In genomic region chr6:118663993-118664985, GRCh38 we compare ENCODE assay signal across 7 cellular contexts. TPM values are rescaled to one million over a fixed set of nuclear protein-coding genes. Genes with fewer than 3 reads are reported as not detected.
A peak's percentile ranks its signal among the peaks of the same experiment; 100 is the strongest.
DNase-seq lines count a peak whose midpoint lies in the region; ATAC-seq and TF ChIP-seq lines count a peak whose summit lies in the region.

No MANE protein-coding gene starts in this region.

- peak; percentile 49 for ATAC-seq in GM18498 (IDR thresholded peaks at IDR 0.05; ENCODE audit: unreplicated experiment)
- ATAC-seq in HG02623 (IDR thresholded peaks at IDR 0.05; ENCODE audit: unreplicated experiment), result peak; percentile 36
- peak; percentile 65 for ATAC-seq in activated naive CD8-positive, alpha-beta T cell treated with anti-CD3 and anti-CD28 coated beads, Interleukin-2, amount 10 ng/mL, durations not matched to agents 7 days and 5 days (ENCODE audit: low read depth)
- peak in 2 of 4 donors; percentile 44 to 52 for ATAC-seq in psoas muscle
- no peak for ATAC-seq in HG03135 (IDR thresholded peaks at IDR 0.05; ENCODE audit: unreplicated experiment)

- peak overlapping the region; percentile 78 for H3K27ac ChIP-seq in psoas muscle

- H3K27me3 Mint-ChIP-seq in activated naive CD8-positive, alpha-beta T cell treated with anti-CD3 and anti-CD28 coated beads, Interleukin-2, amount 10 ng/mL, durations not matched to agents 7 days and 5 days, result no peaks in the 10 kb centered on the region

- peaks cover 39% of the 10 kb centered on the region for H3K4me1 ChIP-seq in psoas muscle

- no peaks in the 10 kb centered on the region for H3K36me3 ChIP-seq in psoas muscle (ENCODE audit: insufficient read depth in 1 of 2, low read depth in 1 of 2)

- no peaks in the 10 kb centered on the region for H3K9me3 Mint-ChIP-seq in activated naive CD8-positive, alpha-beta T cell treated with anti-CD3 and anti-CD28 coated beads, Interleukin-2, amount 10 ng/mL, durations not matched to agents 7 days and 5 days

- no peak for TF ChIP-seq CTCF in psoas muscle (IDR thresholded peaks at IDR 0.05)

- intact Hi-C loops in psoas muscle (cut with DNase I), result loop anchor here in 1 of 2 donors (5.0 kb wide), 1 partner anchor 43 kb away; no protein-coding TSS in a partner anchor

- peak overlapping the region; percentile 54 for H3K4me3 ChIP-seq in psoas muscle

- peak overlapping the region; percentile 87 for H3K4me3 Mint-ChIP-seq in activated naive CD8-positive, alpha-beta T cell treated with anti-CD3 and anti-CD28 coated beads, Interleukin-2, amount 10 ng/mL, durations not matched to agents 7 days and 5 days

- WGBS in psoas muscle, 3 donors, result 38 to 55% (median 41%) methylated on average over 10 of the region's 10 CpGs

- peaks cover 40% of the 10 kb centered on the region for H3K4me1 Mint-ChIP-seq in activated naive CD8-positive, alpha-beta T cell treated with anti-CD3 and anti-CD28 coated beads, Interleukin-2, amount 10 ng/mL, durations not matched to agents 7 days and 5 days

- POLR2A ChIA-PET in activated naive CD8-positive, alpha-beta T cell treated with anti-CD3 and anti-CD28 coated beads, Interleukin-2, amount 10 ng/mL, durations not matched to agents 7 days and 5 days (lab: Charles Lee), result interaction anchor here (0.6 to 1.8 kb wide), 3 partner anchors 13 to 272 kb away, joined by 3 to 6 read pairs (median 5); partner anchors contain the start of gene CEP85L

- H3K9me3 ChIP-seq in psoas muscle, result no peaks in the 10 kb centered on the region

- DNase-seq in activated naive CD8-positive, alpha-beta T cell treated with anti-CD3 and anti-CD28 coated beads, Interleukin-2, amount 10 ng/mL, durations not matched to agents 7 days and 5 days, result no peak
- DNase-seq in psoas muscle (no peak), NCI-H1092 treated with DMSO at 0.1 percent for 48 hours (lab: John Stamatoyannopoulos, UW) (no peak), GF-D8 (lab: John Stamatoyannopoulos, UW) (no peak)

- H3K27me3 ChIP-seq in psoas muscle (ENCODE audit: insufficient read depth in 3 of 3, low read length in 2 of 3), result no peaks in the 10 kb centered on the region

- peak overlapping the region; percentile 90 for H3K27ac Mint-ChIP-seq in activated naive CD8-positive, alpha-beta T cell treated with anti-CD3 and anti-CD28 coated beads, Interleukin-2, amount 10 ng/mL, durations not matched to agents 7 days and 5 days

- peaks cover 36% of the 10 kb centered on the region for H3K36me3 Mint-ChIP-seq in activated naive CD8-positive, alpha-beta T cell treated with anti-CD3 and anti-CD28 coated beads, Interleukin-2, amount 10 ng/mL, durations not matched to agents 7 days and 5 days

RNA-seq across cellular contexts. Expression of gene CEP85L, which starts 12.9 kb away (rescaled TPM):
- 10 to 100 TPM; 48.9 to 53.1 TPM for total RNA-seq in activated naive CD8-positive, alpha-beta T cell treated with anti-CD3 and anti-CD28 coated beads, Interleukin-2, amount 10 ng/mL, durations not matched to agents 7 days and 5 days
- total RNA-seq in psoas muscle, result 10 to 100 TPM; 18.9 to 25.1 (median 21.9) TPM
- polyA plus RNA-seq in psoas muscle, result 1 to 10 TPM; 2.3 to 6.9 (median 5.0) TPM
